ENCODE assay signal across 8 cellular contexts in genomic region chr2:198374375-198375072, GRCh38.
DNase-seq lines count a peak whose midpoint lies in the region; ATAC-seq and TF ChIP-seq lines count a peak whose summit lies in the region.

No MANE protein-coding gene starts in this region.

- no peaks in the 10 kb centered on the region for H3K4me1 ChIP-seq in fibroblast of lung (ENCODE audit: control insufficient read depth, extremely low read depth, insufficient read depth, low read length)

- H3K4me3 ChIP-seq in fibroblast of lung (replicated peaks in 1 of 4; ENCODE audit: control extremely low read depth in 1 of 4, insufficient read depth in 1 of 4, low read depth in 3 of 4, low read length in 4 of 4), result no peak overlapping the region

- H4K20me1 ChIP-seq in fibroblast of lung (ENCODE audit: control insufficient read depth, extremely low read depth, insufficient read depth, low read length), result no peaks in the 10 kb centered on the region

- no peaks in the 10 kb centered on the region for H3K9me3 ChIP-seq in fibroblast of lung (ENCODE audit: control insufficient read depth, insufficient read depth, low read depth, low read length)

- DNase-seq in activated T-cell treated with anti-CD3 and anti-CD28 coated beads for 24 hours (ENCODE audit: low read depth), result peak; percentile 18
- DNase-seq in activated T-cell treated with anti-CD3 and anti-CD28 coated beads, Interleukin-2, amount 50 U/mL, for 24 hours, result no peak
- peak; percentile 49 for DNase-seq in M059J (ENCODE audit: low read depth)
- DNase-seq in fibroblast of lung (ENCODE audit: low read depth in 2 of 2), result peak; percentile 62 to 87
- DNase-seq in pulmonary artery endothelial cell (ENCODE audit: low read depth, low spot score), result peak; percentile 10

- peak; percentile 80 for ATAC-seq in SK-N-SH treated with all-trans-retinoic acid at 6 μM for 48 hours
- no peak for ATAC-seq in HG03521 (IDR thresholded peaks at IDR 0.05; ENCODE audit: unreplicated experiment)
- no peak for ATAC-seq in GM19452 (IDR thresholded peaks at IDR 0.05; ENCODE audit: unreplicated experiment)

- H3K27me3 Mint-ChIP-seq in activated T-cell treated with anti-CD3 and anti-CD28 coated beads, Interleukin-2, amount 50 U/mL, for 24 hours, result peaks cover 59% of the 10 kb centered on the region

- H3K4me1 Mint-ChIP-seq in activated T-cell treated with anti-CD3 and anti-CD28 coated beads, Interleukin-2, amount 50 U/mL, for 24 hours (ENCODE audit: low read depth), result peaks cover 10% of the 10 kb centered on the region

- H3K4me3 Mint-ChIP-seq in activated T-cell treated with anti-CD3 and anti-CD28 coated beads, Interleukin-2, amount 50 U/mL, for 24 hours, result no peak overlapping the region

- no peaks in the 10 kb centered on the region for H3K36me3 ChIP-seq in fibroblast of lung (ENCODE audit: control insufficient read depth, insufficient read depth, low read length)

- H3K27me3 ChIP-seq in fibroblast of lung (ENCODE audit: control insufficient read depth, insufficient read depth, low read length), result no peaks in the 10 kb centered on the region

- H3K9me3 Mint-ChIP-seq in activated T-cell treated with anti-CD3 and anti-CD28 coated beads, Interleukin-2, amount 50 U/mL, for 24 hours, result no peaks in the 10 kb centered on the region

- no peak overlapping the region for H2AFZ ChIP-seq in fibroblast of lung (ENCODE audit: low read length)

- H3K4me2 ChIP-seq in fibroblast of lung (ENCODE audit: extremely low read depth, insufficient read depth, low read length), result no peak overlapping the region

- no peak overlapping the region for H3K27ac Mint-ChIP-seq in activated T-cell treated with anti-CD3 and anti-CD28 coated beads, Interleukin-2, amount 50 U/mL, for 24 hours

- no peak overlapping the region for H3K27ac ChIP-seq in fibroblast of lung (ENCODE audit: insufficient read depth, low read length)

- peak; percentile 75 to 94 for TF ChIP-seq CTCF in fibroblast of lung (conservative IDR thresholded peaks at IDR 0.05 in 1 of 2, IDR thresholded peaks at IDR 0.05 in 1 of 2; ENCODE audit: low read depth in 1 of 2, low read length in 2 of 2)

- no peaks in the 10 kb centered on the region for H3K36me3 Mint-ChIP-seq in activated T-cell treated with anti-CD3 and anti-CD28 coated beads, Interleukin-2, amount 50 U/mL, for 24 hours (ENCODE audit: low read depth)

- no peak overlapping the region for H3K9ac ChIP-seq in fibroblast of lung (ENCODE audit: insufficient read depth, low read length)

- no peaks in the 10 kb centered on the region for H3K79me2 ChIP-seq in fibroblast of lung (ENCODE audit: control insufficient read depth, insufficient read depth, low read length)

TF ChIP-seq in SK-N-SH treated with all-trans-retinoic acid at 6 μM for 48 hours, 23 proteins besides CTCF, POLR2A, EP300 and RAD21:
- TF ChIP-seq GLIS3 (CRISPR knock-in tag; IDR thresholded peaks at IDR 0.05), result no peak
- TF ChIP-seq ZFP3 (CRISPR knock-in tag; IDR thresholded peaks at IDR 0.05), result no peak
- TF ChIP-seq BACH2 (CRISPR knock-in tag; IDR thresholded peaks at IDR 0.05; ENCODE audit: borderline replicate concordance), result no peak
- TF ChIP-seq PATZ1 (CRISPR knock-in tag; IDR thresholded peaks at IDR 0.05; ENCODE audit: borderline replicate concordance), result no peak
- TF ChIP-seq ZFP30 (CRISPR knock-in tag; IDR thresholded peaks at IDR 0.05), result no peak
- no peak for TF ChIP-seq ISL1 (CRISPR knock-in tag; IDR thresholded peaks at IDR 0.05)
- no peak for TF ChIP-seq OSR1 (CRISPR knock-in tag; IDR thresholded peaks at IDR 0.05)
- no peak for TF ChIP-seq ARNTL (CRISPR knock-in tag; IDR thresholded peaks at IDR 0.05; ENCODE audit: borderline replicate concordance, low read depth)
- no peak for TF ChIP-seq POU6F1 (CRISPR knock-in tag; IDR thresholded peaks at IDR 0.05; ENCODE audit: borderline replicate concordance, low read depth)
- TF ChIP-seq ZNF8 (CRISPR knock-in tag; IDR thresholded peaks at IDR 0.05), result no peak
- no peak for TF ChIP-seq SNAI2 (CRISPR knock-in tag; IDR thresholded peaks at IDR 0.05)
